28 cellular contexts compared by ENCODE assay signal in genomic region chr6:136383271-136383670, GRCh38.
"Had no signal": no experiment of that assay in that cellular context is flagged by ENCODE, and none has a peak within 500 bp of the region (broad histone marks: within the 10 kb centered on the region; RNA-seq: fewer than 3 reads in every experiment).

No MANE protein-coding gene starts in this region.

- DNase-seq: activated CD4-positive, alpha-beta T cell treated with anti-CD3 and anti-CD28 coated beads for 36 hours; activated CD4-positive, CD25-positive, alpha-beta regulatory T cell; activated CD8-positive, alpha-beta memory T cell treated with anti-CD3 and anti-CD28 coated beads, Interleukin-2, amount 10 ng/mL, durations not matched to agents 7 days and 5 days; activated CD8-positive, alpha-beta T cell treated with anti-CD3 and anti-CD28 coated beads, Interleukin-2, amount 10 ng/mL, durations not matched to agents 7 days and 5 days; activated naive CD4-positive, alpha-beta T cell; activated T-cell treated with anti-CD3 and anti-CD28 coated beads, Interleukin-2, amount 50 U/mL, for 48 hours; anterior cingulate cortex; dermis blood vessel endothelial cell; effector memory CD4-positive, alpha-beta T cell; erythroblast; foreskin melanocyte; left lung; lower lobe of right lung; mucosa of descending colon; stimulated activated CD4-positive, alpha-beta T cell treated with anti-CD3 and anti-CD28 coated beads, Interleukin-15, amount 100 ng/mL, for 24 hours; stimulated activated CD4-positive, alpha-beta T cell treated with anti-CD3 and anti-CD28 coated beads, Interleukin-2, amount 100 ng/mL, for 24 hours; stimulated activated naive B cell treated with anti-CD40 and anti-IgM and Interleukin-4, amounts not matched to agents 10 μg/mL and 1 μg/mL and 100 μg/mL, for 72 hours; stomach; T-helper 1 cell had no signal

- H3K36me3 ChIP-seq: left lung, lower lobe of right lung, right atrium auricular region, suprapubic skin, tibial nerve had no signal

- H3K4me3 ChIP-seq: left lung, lower lobe of right lung, mucosa of descending colon, right atrium auricular region, stomach, suprapubic skin, tibial nerve had no signal

- H3K4me3 Mint-ChIP-seq: activated CD4-positive, alpha-beta T cell treated with anti-CD3 and anti-CD28 coated beads for 36 hours; activated CD8-positive, alpha-beta memory T cell treated with anti-CD3 and anti-CD28 coated beads, Interleukin-2, amount 10 ng/mL, durations not matched to agents 7 days and 5 days; activated CD8-positive, alpha-beta T cell treated with anti-CD3 and anti-CD28 coated beads, Interleukin-2, amount 10 ng/mL, durations not matched to agents 7 days and 5 days; central memory CD8-positive, alpha-beta T cell; natural killer cell treated with Interleukin-12 subunit alpha and Interleukin-12 subunit beta and Interleukin-15 and Interleukin-18, amount 100 ng/mL, for 72 hours; stimulated activated naive B cell treated with anti-CD40 and anti-IgM and Interleukin-4, amounts not matched to agents 10 μg/mL and 1 μg/mL and 100 μg/mL, for 72 hours; T-helper 2 cell treated with Interferon-gamma antibody and Interleukin-4, amounts not matched to agents 5 μg/mL and 100 μg/mL, for 36 hours had no signal

- H3K27ac Mint-ChIP-seq: activated CD4-positive, alpha-beta T cell treated with anti-CD3 and anti-CD28 coated beads for 36 hours; activated CD8-positive, alpha-beta memory T cell treated with anti-CD3 and anti-CD28 coated beads, Interleukin-2, amount 10 ng/mL, durations not matched to agents 7 days and 5 days; activated CD8-positive, alpha-beta T cell treated with anti-CD3 and anti-CD28 coated beads, Interleukin-2, amount 10 ng/mL, durations not matched to agents 7 days and 5 days; activated naive CD4-positive, alpha-beta T cell treated with anti-CD3 and anti-CD28 coated beads, Interleukin-2, amount 50 U/mL, for 72 hours; natural killer cell treated with Interleukin-12 subunit alpha and Interleukin-12 subunit beta and Interleukin-15 and Interleukin-18, amount 100 ng/mL, for 72 hours; stimulated activated naive B cell treated with anti-CD40 and anti-IgM and Interleukin-4, amounts not matched to agents 10 μg/mL and 1 μg/mL and 100 μg/mL, for 72 hours; T-helper 2 cell treated with Interferon-gamma antibody and Interleukin-4, amounts not matched to agents 5 μg/mL and 100 μg/mL, for 36 hours had no signal

- FAIRE-seq: bronchial epithelial cell, colon had no signal

- H3K27me3 Mint-ChIP-seq: activated CD4-positive, alpha-beta T cell treated with anti-CD3 and anti-CD28 coated beads for 36 hours; stimulated activated naive B cell treated with anti-CD40 and anti-IgM and Interleukin-4, amounts not matched to agents 10 μg/mL and 1 μg/mL and 100 μg/mL, for 72 hours had no signal

- H3K27ac ChIP-seq: left lung, lower lobe of right lung, right atrium auricular region, suprapubic skin, tibial nerve had no signal

- H3K9me3 ChIP-seq: left lung, lower lobe of right lung, mucosa of descending colon, right atrium auricular region, stomach, suprapubic skin, tibial nerve had no signal

- H3K36me3 Mint-ChIP-seq: activated CD8-positive, alpha-beta memory T cell treated with anti-CD3 and anti-CD28 coated beads, Interleukin-2, amount 10 ng/mL, durations not matched to agents 7 days and 5 days; activated naive CD4-positive, alpha-beta T cell treated with anti-CD3 and anti-CD28 coated beads, Interleukin-2, amount 50 U/mL, for 72 hours; natural killer cell treated with Interleukin-12 subunit alpha and Interleukin-12 subunit beta and Interleukin-15 and Interleukin-18, amount 100 ng/mL, for 72 hours; stimulated activated naive B cell treated with anti-CD40 and anti-IgM and Interleukin-4, amounts not matched to agents 10 μg/mL and 1 μg/mL and 100 μg/mL, for 72 hours had no signal

- H3K4me1 ChIP-seq: left lung, lower lobe of right lung, right atrium auricular region, suprapubic skin, tibial nerve had no signal

- H3K4me1 Mint-ChIP-seq: activated CD4-positive, alpha-beta T cell treated with anti-CD3 and anti-CD28 coated beads for 36 hours; activated CD8-positive, alpha-beta memory T cell treated with anti-CD3 and anti-CD28 coated beads, Interleukin-2, amount 10 ng/mL, durations not matched to agents 7 days and 5 days; central memory CD8-positive, alpha-beta T cell had no signal

- H3K27me3 ChIP-seq: left lung, right atrium auricular region, stomach, suprapubic skin, tibial nerve had no signal

- H3K9me3 Mint-ChIP-seq: activated naive CD4-positive, alpha-beta T cell treated with anti-CD3 and anti-CD28 coated beads, Interleukin-2, amount 50 U/mL, for 72 hours; central memory CD8-positive, alpha-beta T cell; natural killer cell treated with Interleukin-12 subunit alpha and Interleukin-12 subunit beta and Interleukin-15 and Interleukin-18, amount 100 ng/mL, for 72 hours; stimulated activated naive B cell treated with anti-CD40 and anti-IgM and Interleukin-4, amounts not matched to agents 10 μg/mL and 1 μg/mL and 100 μg/mL, for 72 hours; T-helper 2 cell treated with Interferon-gamma antibody and Interleukin-4, amounts not matched to agents 5 μg/mL and 100 μg/mL, for 36 hours had no signal
